ENCODE assay signal across 29 cellular contexts in the genomic region with DNA sequence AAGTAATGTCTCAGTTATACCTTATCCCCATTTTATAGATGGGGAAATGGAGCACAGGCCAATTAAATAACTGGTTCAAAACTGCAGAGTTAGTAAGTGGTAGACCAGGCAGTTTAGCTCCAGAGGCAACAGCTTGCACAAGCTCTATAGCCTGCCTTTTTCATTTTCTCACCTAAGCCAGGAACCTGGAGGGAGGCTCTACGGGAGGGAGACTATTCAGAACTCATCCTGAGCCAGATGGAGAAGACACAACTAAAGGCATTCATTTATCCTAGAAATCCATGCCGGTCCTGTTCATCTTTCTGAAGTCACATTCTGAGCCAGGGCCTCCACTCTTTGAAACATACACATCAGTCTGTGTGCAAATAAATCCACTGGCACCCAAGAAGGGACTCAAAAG.
"Had no signal": no experiment of that assay in that cellular context is flagged by ENCODE, and none has a peak within 500 bp of the region (broad histone marks: within the 10 kb centered on the region; RNA-seq: fewer than 3 reads in every experiment).

No MANE protein-coding gene starts in this region.

- ATAC-seq: esophagus mucosa; gastrocnemius medialis; heart right ventricle; left cardiac atrium; left lung; left ventricle myocardium superior; naive thymus-derived CD4-positive, alpha-beta T cell had no signal

- H3K27ac Mint-ChIP-seq: endodermal cell; memory B cell; naive thymus-derived CD4-positive, alpha-beta T cell had no signal

- H3K4me3 Mint-ChIP-seq: endodermal cell; memory B cell; naive thymus-derived CD4-positive, alpha-beta T cell had no signal

- H3K9me3 Mint-ChIP-seq: endodermal cell, memory B cell had no signal

- H3K36me3 Mint-ChIP-seq: memory B cell had no signal

- H3K27me3 ChIP-seq: dorsolateral prefrontal cortex, esophagus squamous epithelium, gastrocnemius medialis, left lung had no signal

- H3K36me3 ChIP-seq: esophagus squamous epithelium, gastrocnemius medialis, heart right ventricle, left lung had no signal

- H3K9me3 ChIP-seq: esophagus squamous epithelium, gastrocnemius medialis, heart right ventricle, left lung had no signal

- H3K4me3 ChIP-seq: coronary artery, dorsolateral prefrontal cortex, esophagus squamous epithelium, gastrocnemius medialis, heart right ventricle, left lung, lung had no signal

- H3K27ac ChIP-seq: coronary artery, dorsolateral prefrontal cortex, epithelial cell of prostate, esophagus squamous epithelium, gastrocnemius medialis, heart right ventricle, left lung had no signal

- H3K4me1 Mint-ChIP-seq: memory B cell had no signal

- H3K4me1 ChIP-seq: esophagus squamous epithelium, gastrocnemius medialis, heart right ventricle, left lung had no signal

- DNase-seq: dermis blood vessel endothelial cell; effector CD4-positive, alpha-beta T cell; effector memory CD4-positive, alpha-beta T cell; endodermal cell; erythroblast; esophagus squamous epithelium; foreskin fibroblast; foreskin melanocyte; gastrocnemius medialis; glutamatergic neuron; heart right ventricle; hippocampal formation; left cardiac atrium; left lung; left ventricle myocardium superior; mammary epithelial cell; mesendoderm; midbrain; naive thymus-derived CD4-positive, alpha-beta T cell had no signal

- FAIRE-seq: colon, endometrium, islet of Langerhans, keratinocyte had no signal
